20 cellular contexts compared by ENCODE assay signal in the genomic region with DNA sequence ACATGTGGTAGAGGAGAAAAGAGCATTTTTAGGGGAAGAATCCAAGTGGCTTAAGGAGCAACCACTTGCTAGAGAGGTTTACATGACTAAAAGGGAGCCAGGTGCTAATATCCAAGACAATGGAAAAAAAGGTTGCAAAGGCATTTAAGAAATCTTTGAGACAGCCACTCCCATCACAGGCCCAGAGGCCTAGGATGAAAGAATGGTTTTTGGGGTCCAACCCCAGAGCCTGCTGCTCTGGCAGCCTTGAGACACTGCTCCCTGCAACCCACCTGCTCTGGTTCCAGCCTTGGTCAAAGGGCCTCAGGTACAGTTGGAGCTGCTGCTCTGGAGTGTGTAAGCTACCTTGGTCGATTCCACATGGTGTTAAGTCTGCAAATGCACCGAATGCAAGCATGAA.
"Had no signal": no experiment of that assay in that cellular context is flagged by ENCODE, and none has a peak within 500 bp of the region (broad histone marks: within the 10 kb centered on the region; RNA-seq: fewer than 3 reads in every experiment).

No MANE protein-coding gene starts in this region.

- H3K4me1 Mint-ChIP-seq: mesothelial cell of epicardium had no signal

- H3K36me3 ChIP-seq: esophagus muscularis mucosa, gastroesophageal sphincter, heart left ventricle, left lung, lower lobe of right lung had no signal

- ATAC-seq: foreskin keratinocyte; gastroesophageal sphincter; heart left ventricle; left cardiac atrium; left lung; left ventricle myocardium superior; lower lobe of right lung; mucosa of descending colon; naive thymus-derived CD8-positive, alpha-beta T cell had no signal

- H3K27ac ChIP-seq: coronary artery, dorsolateral prefrontal cortex, esophagus muscularis mucosa, foreskin keratinocyte, gastroesophageal sphincter, heart left ventricle, hepatocyte, left lung, lower lobe of right lung had no signal

- DNase-seq: dermis blood vessel endothelial cell; dorsolateral prefrontal cortex; effector CD4-positive, alpha-beta T cell; effector memory CD4-positive, alpha-beta T cell; foreskin keratinocyte; heart left ventricle; hypothalamus; left cardiac atrium; left lung; left ventricle myocardium superior; lower lobe of right lung; mesenchymal stem cell; mucosa of descending colon; naive B cell; naive thymus-derived CD8-positive, alpha-beta T cell had no signal

- H3K4me1 ChIP-seq: esophagus muscularis mucosa, foreskin keratinocyte, gastroesophageal sphincter, heart left ventricle, left lung, lower lobe of right lung had no signal

- H3K4me3 Mint-ChIP-seq: mesothelial cell of epicardium; naive thymus-derived CD8-positive, alpha-beta T cell had no signal

- H3K9me3 ChIP-seq: gastroesophageal sphincter, mucosa of descending colon had no signal

- H3K27me3 ChIP-seq: dorsolateral prefrontal cortex, esophagus muscularis mucosa, foreskin keratinocyte, gastroesophageal sphincter, heart left ventricle, hepatocyte, left lung had no signal

- H3K27me3 Mint-ChIP-seq: naive B cell; naive thymus-derived CD8-positive, alpha-beta T cell had no signal

- H3K4me3 ChIP-seq: coronary artery, dorsolateral prefrontal cortex, esophagus muscularis mucosa, gastroesophageal sphincter, heart left ventricle, hepatocyte, left lung, lower lobe of right lung, mucosa of descending colon had no signal

- H3K36me3 Mint-ChIP-seq: mesothelial cell of epicardium had no signal

- H3K27ac Mint-ChIP-seq: mesothelial cell of epicardium; naive B cell; naive thymus-derived CD8-positive, alpha-beta T cell had no signal
